ENCODE assay signal across 11 cellular contexts in genomic region chr2:65069425-65069824, GRCh38. TPM values are rescaled to one million over a fixed set of nuclear protein-coding genes. Genes with fewer than 3 reads are reported as not detected.
A peak's percentile ranks its signal among the peaks of the same experiment; 100 is the strongest.
DNase-seq lines count a peak whose midpoint lies in the region; ATAC-seq and TF ChIP-seq lines count a peak whose summit lies in the region.
"Had no signal": no experiment of that assay in that cellular context is flagged by ENCODE, and none has a peak within 500 bp of the region (broad histone marks: within the 10 kb centered on the region; RNA-seq: fewer than 3 reads in every experiment).

No MANE protein-coding gene starts in this region.

- no TSS peak for BruUV-seq in IMR-90 (replicated peaks; lab: Mats Ljungman, UMichigan)

- no peak overlapping the region for H3K4me3 Mint-ChIP-seq in T-helper 2 cell treated with Interferon-gamma antibody and Interleukin-4, amounts not matched to agents 5 μg/mL and 100 μg/mL, for 36 hours
- H3K4me3 Mint-ChIP-seq: activated CD4-positive, alpha-beta memory T cell treated with anti-CD3 and anti-CD28 coated beads, Interleukin-2, amount 10 ng/mL, durations not matched to agents 7 days and 5 days; neural crest cell had no signal

- peak overlapping the region; percentile 97; the same call in 1 of the 2 replicates for H4K5ac ChIP-seq in IMR-90 (ENCODE audit: low read depth, low read length)

- H3K56ac ChIP-seq in IMR-90 (ENCODE audit: extremely low read depth, insufficient read depth, low read length), result no peak overlapping the region

- H3K4me2 ChIP-seq in BLaER1 (peak overlapping the region; percentile 73), IMR-90 (ENCODE audit: low read depth, low read length) (no peak overlapping the region)

- no peak for TF ChIP-seq RAD21 in IMR-90 (IDR thresholded peaks at IDR 0.05; ENCODE audit: low read length)

- peak overlapping the region; percentile 88 for H3K18ac ChIP-seq in IMR-90 (ENCODE audit: low read depth, low read length)

- peak overlapping the region; percentile 75 for H3K27ac ChIP-seq in BLaER1
- H3K27ac ChIP-seq in IMR-90 (ENCODE audit: insufficient read depth, low read length), result no peak overlapping the region
- peak overlapping the region in 1 of 2 donors; percentile 58 for H3K27ac ChIP-seq in coronary artery
- peak overlapping the region; percentile 94 for H3K27ac ChIP-seq in psoas muscle

- no peak overlapping the region for H3K23ac ChIP-seq in IMR-90 (ENCODE audit: low read depth, low read length)

- peak overlapping the region; percentile 30; the same call in 1 of the 2 replicates for H3K14ac ChIP-seq in IMR-90 (replicated peaks; ENCODE audit: low read depth, low read length)

- H3K4me3 ChIP-seq in BLaER1 (no peak overlapping the region), IMR-90 (ENCODE audit: insufficient read depth, low read depth, low read length) (no peak overlapping the region), coronary artery (no peak overlapping the region), psoas muscle (peak overlapping the region; percentile 1)

- no peak for TF ChIP-seq POLR2A in IMR-90 (IDR thresholded peaks at IDR 0.05; ENCODE audit: low read depth, low read length)

- H3K4me1 ChIP-seq in BLaER1, result peaks cover 64% of the 10 kb centered on the region
- H3K4me1 ChIP-seq in IMR-90 (ENCODE audit: control insufficient read depth, insufficient read depth, low read length), result peaks cover 32% of the 10 kb centered on the region
- peaks cover 84% of the 10 kb centered on the region for H3K4me1 ChIP-seq in psoas muscle

- in situ Hi-C loops in IMR-90 (cut with MboI; ENCODE audit: low sequenced_read_pairs), result loop anchor here (25.0 kb wide), 1 partner anchor 493 kb away; no protein-coding TSS in a partner anchor

- WGBS in IMR-90 (ENCODE audit: extremely low coverage in 2 of 2, insufficient read length in 1 of 2), 2 experiments, result 100% methylated on average over 1 of the region's 6 CpGs; no CpG with 5 or more reads in 1 of the 2 experiments
- WGBS in psoas muscle, 3 donors, result 81 to 90% (median 82%) methylated on average over 6 of the region's 6 CpGs

- DNase-seq in IMR-90 (no peak), coronary artery (ENCODE audit: low spot score) (peak; percentile 69), psoas muscle (no peak), C1 segment of cervical spinal cord (lab: John Stamatoyannopoulos, UW) (no peak), 8988T (no peak), NCI-H1694 treated with DMSO at 0.1 percent for 48 hours (lab: John Stamatoyannopoulos, UW) (no peak)
- no peak for DNase-seq in T-helper 2 cell treated with Interferon-gamma antibody and Interleukin-4, amounts not matched to agents 5 μg/mL and 100 μg/mL, for 36 hours (ENCODE audit: low spot score)
- DNase-seq: activated CD4-positive, alpha-beta memory T cell treated with anti-CD3 and anti-CD28 coated beads, Interleukin-2, amount 10 ng/mL, durations not matched to agents 7 days and 5 days; GOT3 had no signal

- peak overlapping the region; percentile 9; the same call in 1 of the 2 replicates for H2BK120ac ChIP-seq in IMR-90 (ENCODE audit: low read depth, low read length)

- dilution Hi-C loops in IMR-90 (cut with HindIII; ENCODE audit: low sequenced_read_pairs, unreplicated experiment), result no loop called here

- H3K9me1 ChIP-seq in IMR-90 (ENCODE audit: insufficient read depth, low read length), result peaks cover 40% of the 10 kb centered on the region

- TF ChIP-seq CTCF in IMR-90 (conservative IDR thresholded peaks at IDR 0.05; ENCODE audit: low read depth, low read length) (no peak), coronary artery (IDR thresholded peaks at IDR 0.05) (no peak), psoas muscle (IDR thresholded peaks at IDR 0.05) (no peak)

- peak overlapping the region in 1 of 2 experiments; percentile 16; a peak in 1 of 4 replicates for H4K8ac ChIP-seq in IMR-90 (ENCODE audit: low read depth in 2 of 2, low read length in 2 of 2)

- peak overlapping the region; percentile 65; the same call in 1 of the 2 replicates for H3K4ac ChIP-seq in IMR-90 (ENCODE audit: low read depth, low read length)

- ATAC-seq in IMR-90 (ENCODE audit: low read depth), result no peak
- no peak for ATAC-seq in psoas muscle

- H3K9me3 ChIP-seq in BLaER1 (no peaks in the 10 kb centered on the region), IMR-90 (ENCODE audit: control insufficient read depth, insufficient read depth, low read length) (no peaks in the 10 kb centered on the region), psoas muscle (no peaks in the 10 kb centered on the region)

- peak overlapping the region; percentile 10 for H2BK20ac ChIP-seq in IMR-90 (ENCODE audit: low read depth, low read length)

- no peak overlapping the region for H3K27ac Mint-ChIP-seq in T-helper 2 cell treated with Interferon-gamma antibody and Interleukin-4, amounts not matched to agents 5 μg/mL and 100 μg/mL, for 36 hours
- H3K27ac Mint-ChIP-seq: activated CD4-positive, alpha-beta memory T cell treated with anti-CD3 and anti-CD28 coated beads, Interleukin-2, amount 10 ng/mL, durations not matched to agents 7 days and 5 days had no signal

- peaks cover 29 to 87% of the 10 kb centered on the region in 2 experiments for H3K79me1 ChIP-seq in IMR-90 (ENCODE audit: low read depth in 1 of 2, low read length in 2 of 2)

- H3K36me3 Mint-ChIP-seq in T-helper 2 cell treated with Interferon-gamma antibody and Interleukin-4, amounts not matched to agents 5 μg/mL and 100 μg/mL, for 36 hours (ENCODE audit: low read depth), result peaks cover 10% of the 10 kb centered on the region

- H4K91ac ChIP-seq in IMR-90 (ENCODE audit: insufficient read depth, low read depth, low read length), result peak overlapping the region; percentile 15; the same call in 1 of the 2 replicates

- H2BK5ac ChIP-seq in IMR-90 (ENCODE audit: low read depth, low read length, poor library complexity, severe bottlenecking), result peak overlapping the region; percentile 77

- no peaks in the 10 kb centered on the region for H3K9me3 Mint-ChIP-seq in T-helper 2 cell treated with Interferon-gamma antibody and Interleukin-4, amounts not matched to agents 5 μg/mL and 100 μg/mL, for 36 hours
- H3K9me3 Mint-ChIP-seq: activated CD4-positive, alpha-beta memory T cell treated with anti-CD3 and anti-CD28 coated beads, Interleukin-2, amount 10 ng/mL, durations not matched to agents 7 days and 5 days; neural crest cell had no signal

- H4K20me1 ChIP-seq in BLaER1 (peaks cover 92% of the 10 kb centered on the region), IMR-90 (ENCODE audit: insufficient read depth, low read length) (peaks cover 28% of the 10 kb centered on the region)

- H2AFZ ChIP-seq in IMR-90 (replicated peaks; ENCODE audit: low read length, poor library complexity), result no peak overlapping the region

- intact Hi-C loops in IMR-90 (cut with micrococcal nuclease) (loop anchor here (10.0 kb wide), 1 partner anchor 365 kb away; the partner anchor contains the start of gene SPRED2), psoas muscle (cut with DNase I) (loop anchor here (5.0 to 10.0 kb wide), 2 partner anchors 365 to 483 kb away; partner anchors contain the start of gene SPRED2 (in 2 of the 2))

- H3K27me3 ChIP-seq in BLaER1, result no peaks in the 10 kb centered on the region
- H3K27me3 ChIP-seq in IMR-90 (ENCODE audit: control insufficient read depth, insufficient read depth, low read length), result no peaks in the 10 kb centered on the region
- no peaks in the 10 kb centered on the region for H3K27me3 ChIP-seq in psoas muscle (ENCODE audit: insufficient read depth in 3 of 3, low read length in 2 of 3)

- H3K27me3 Mint-ChIP-seq in T-helper 2 cell treated with Interferon-gamma antibody and Interleukin-4, amounts not matched to agents 5 μg/mL and 100 μg/mL, for 36 hours (ENCODE audit: low read depth), result no peaks in the 10 kb centered on the region
- H3K27me3 Mint-ChIP-seq: activated CD4-positive, alpha-beta memory T cell treated with anti-CD3 and anti-CD28 coated beads, Interleukin-2, amount 10 ng/mL, durations not matched to agents 7 days and 5 days had no signal

- CTCF ChIA-PET in IMR-90 (lab: Yijun Ruan, JAX), result interaction anchor here (1.8 kb wide), 1 partner anchor 117 kb away, joined by 6 read pairs; no protein-coding TSS in a partner anchor

- H3K9ac ChIP-seq in BLaER1 (no peak overlapping the region), IMR-90 (ENCODE audit: low read depth, low read length) (no peak overlapping the region)

- 0 out of 3 replicates have a peak overlapping the region, but pooled peaks have one; percentile 9 for H2BK15ac ChIP-seq in IMR-90 (ENCODE audit: low read depth, low read length)

- POLR2A ChIA-PET in IMR-90 (lab: Charles Lee; ENCODE audit: unreplicated experiment), result no interaction called here

- H3K36me3 ChIP-seq in BLaER1 (peaks cover 53% of the 10 kb centered on the region), IMR-90 (ENCODE audit: control insufficient read depth, insufficient read depth, low read length) (peaks cover 40% of the 10 kb centered on the region), psoas muscle (ENCODE audit: insufficient read depth in 1 of 2, low read depth in 1 of 2) (peaks cover 5 to 53% of the 10 kb centered on the region in 2 donors)

- peak overlapping the region; percentile 75 for H2AK9ac ChIP-seq in IMR-90 (replicated peaks; ENCODE audit: low read depth, low read length, poor library complexity)

- H2AK5ac ChIP-seq in IMR-90 (ENCODE audit: low read depth, low read length), result no peak overlapping the region

- peaks cover 21% of the 10 kb centered on the region for H3K4me1 Mint-ChIP-seq in T-helper 2 cell treated with Interferon-gamma antibody and Interleukin-4, amounts not matched to agents 5 μg/mL and 100 μg/mL, for 36 hours (ENCODE audit: low read depth)

TF ChIP-seq in IMR-90, 13 proteins besides CTCF, POLR2A, EP300 and RAD21 (continues in another document):
- TF ChIP-seq RFX5 (IDR thresholded peaks at IDR 0.05; ENCODE audit: low read depth, low read length), result no peak
- no peak for TF ChIP-seq ELK1 (IDR thresholded peaks at IDR 0.05; ENCODE audit: borderline replicate concordance, low read depth, low read length)
- no peak for TF ChIP-seq CHD1 (IDR thresholded peaks at IDR 0.05; ENCODE audit: low read depth, low read length)

RNA-seq across cellular contexts. Expression of gene CEP68, which starts 13.2 kb away (rescaled TPM):
- total RNA-seq in IMR-90 (2012; rRNA removed) (5.3 and 5.6 TPM in 2 replicates), psoas muscle (10 to 100 TPM; 28.2 to 63.3 (median 38.9) TPM)
- polyA plus RNA-seq in IMR-90 (2012; rRNA removed) (5.5 TPM in 2 replicates), psoas muscle (10 to 100 TPM in 2 of 3 donors, 1 to 10 TPM in 1; 7.3 to 17.5 (median 17.3) TPM)
- polyA plus RNA-seq in IMR-90 (2012; cell fraction: cytosol; rRNA removed), result 3.8 and 5.6 TPM in 2 replicates
- 8.2 and 8.7 TPM in 2 replicates for polyA plus RNA-seq in IMR-90 (2012; cell fraction: nucleus; rRNA removed; ENCODE audit: low replicate concordance)
